Comparison of ENCODE assay signal across 16 cellular contexts in the genomic region with DNA sequence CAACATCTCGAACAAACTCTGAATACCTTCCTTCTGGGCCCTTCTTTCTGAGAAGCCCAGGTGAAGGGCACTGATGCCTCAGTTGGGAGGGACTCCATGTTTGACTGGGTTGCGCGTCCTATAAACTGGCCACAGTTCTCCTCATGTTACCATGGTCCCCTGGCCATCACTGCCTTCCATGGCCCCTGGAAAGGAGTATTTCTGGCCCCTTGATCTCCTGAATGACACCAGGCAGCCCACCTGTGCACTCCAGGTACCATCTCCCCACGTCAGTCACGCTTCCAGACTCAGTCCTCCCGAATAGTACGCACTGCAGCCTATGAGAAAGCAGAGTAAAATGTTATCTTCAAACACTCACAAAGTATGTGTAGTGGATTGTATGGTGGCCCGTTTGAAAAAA.
A peak's percentile ranks its signal among the peaks of the same experiment; 100 is the strongest.
DNase-seq lines count a peak whose midpoint lies in the region; ATAC-seq and TF ChIP-seq lines count a peak whose summit lies in the region.
"Had no signal": no experiment of that assay in that cellular context is flagged by ENCODE, and none has a peak within 500 bp of the region (broad histone marks: within the 10 kb centered on the region; RNA-seq: fewer than 3 reads in every experiment).

No MANE protein-coding gene starts in this region.

- H3K36me3 Mint-ChIP-seq in type B pancreatic cell = peaks cover 8% of the 10 kb centered on the region
- H3K36me3 Mint-ChIP-seq: CD4-positive, CD25-positive, alpha-beta regulatory T cell had no signal

- H3K9me3 Mint-ChIP-seq in type B pancreatic cell = peaks cover 10% of the 10 kb centered on the region
- H3K9me3 Mint-ChIP-seq: T-helper 1 cell treated with Interleukin-12 subunit alpha and Interleukin-12 subunit beta and Interleukin-4 antibody, amounts not matched to agents 30 μg/mL and 1 μg/mL, for 36 hours had no signal

- H3K9ac ChIP-seq in fibroblast of lung (ENCODE audit: insufficient read depth, low read length) = peak overlapping the region; percentile 51

- 94 to 96% (median 95%) methylated on average over 8 of the region's 8 CpGs for WGBS in psoas muscle, 3 donors

- H3K4me1 Mint-ChIP-seq in type B pancreatic cell (ENCODE audit: unreplicated experiment) = peaks cover 16% of the 10 kb centered on the region
- H3K4me1 Mint-ChIP-seq: CD4-positive, CD25-positive, alpha-beta regulatory T cell had no signal

- H3K4me3 ChIP-seq in ascending aorta (no peak overlapping the region), fibroblast of lung (replicated peaks in 1 of 4; ENCODE audit: control extremely low read depth in 1 of 4, insufficient read depth in 1 of 4, low read depth in 3 of 4, low read length in 4 of 4) (no peak overlapping the region), psoas muscle (no peak overlapping the region)

- TF ChIP-seq CTCF in ascending aorta (IDR thresholded peaks at IDR 0.05) = no peak
- TF ChIP-seq CTCF in fibroblast of lung (conservative IDR thresholded peaks at IDR 0.05 in 1 of 2, IDR thresholded peaks at IDR 0.05 in 1 of 2; ENCODE audit: low read depth in 1 of 2, low read length in 2 of 2) = no peak
- no peak for TF ChIP-seq CTCF in psoas muscle (IDR thresholded peaks at IDR 0.05)
- TF ChIP-seq CTCF in type B pancreatic cell (conservative IDR thresholded peaks at IDR 0.05) = no peak

- no peak for ATAC-seq in psoas muscle

- no peak overlapping the region for H3K4me3 Mint-ChIP-seq in type B pancreatic cell
- H3K4me3 Mint-ChIP-seq: CD4-positive, CD25-positive, alpha-beta regulatory T cell; nephron progenitor cell; T-helper 1 cell treated with Interleukin-12 subunit alpha and Interleukin-12 subunit beta and Interleukin-4 antibody, amounts not matched to agents 30 μg/mL and 1 μg/mL, for 36 hours had no signal

- no peak overlapping the region for H2AFZ ChIP-seq in fibroblast of lung (ENCODE audit: low read length)

- H3K4me2 ChIP-seq in fibroblast of lung (ENCODE audit: extremely low read depth, insufficient read depth, low read length) = peak overlapping the region; percentile 72

- H3K36me3 ChIP-seq in ascending aorta = no peaks in the 10 kb centered on the region
- no peaks in the 10 kb centered on the region for H3K36me3 ChIP-seq in fibroblast of lung (ENCODE audit: control insufficient read depth, insufficient read depth, low read length)
- no peaks in the 10 kb centered on the region for H3K36me3 ChIP-seq in psoas muscle (ENCODE audit: insufficient read depth in 1 of 2, low read depth in 1 of 2)

- no peaks in the 10 kb centered on the region for H3K79me2 ChIP-seq in fibroblast of lung (ENCODE audit: control insufficient read depth, insufficient read depth, low read length)

- DNase-seq in ascending aorta (ENCODE audit: low spot score in 2 of 2) (peak; percentile 5 to 49), fibroblast of lung (ENCODE audit: low read depth in 2 of 2) (no peak), psoas muscle (no peak), type B pancreatic cell (ENCODE audit: extremely low spot score, unreplicated experiment) (peak; percentile 16), hypothalamus (lab: John Stamatoyannopoulos, UW) (no peak)
- DNase-seq in activated T-cell treated with anti-CD3 and anti-CD28 coated beads, Interleukin-2, amount 50 U/mL, for 1 hour = no peak
- DNase-seq in stimulated activated CD8-positive, alpha-beta memory T cell treated with anti-CD3 and anti-CD28 coated beads, Interleukin-4, amount 100 ng/mL, for 48 hours = no peak
- DNase-seq: activated effector memory CD4-positive, alpha-beta T cell treated with anti-CD3 and anti-CD28 coated beads, Interleukin-2, amount 50 U/mL, for 16 hours; CD4-positive, CD25-positive, alpha-beta regulatory T cell; DND-41; Karpas-422; NCI-H1417; NCI-H2171; NCI-H82; nephron progenitor cell had no signal

- intact Hi-C loops in ascending aorta (cut with DNase I) (loop anchor here (2.0 to 5.0 kb wide), 5 partner anchors 75 to 189 kb away; a partner anchor contains a TSS), psoas muscle (cut with DNase I) (no loop called here)

- H3K27ac ChIP-seq in ascending aorta = peak overlapping the region; percentile 79 to 85
- peak overlapping the region; percentile 88 for H3K27ac ChIP-seq in fibroblast of lung (ENCODE audit: insufficient read depth, low read length)
- peak overlapping the region; percentile 62 for H3K27ac ChIP-seq in psoas muscle

- H3K27me3 ChIP-seq in ascending aorta (no peaks in the 10 kb centered on the region), fibroblast of lung (ENCODE audit: control insufficient read depth, insufficient read depth, low read length) (no peaks in the 10 kb centered on the region), psoas muscle (ENCODE audit: insufficient read depth in 3 of 3, low read length in 2 of 3) (peaks cover 0 to 4% (median 0%) of the 10 kb centered on the region in 3 donors)

- H3K4me1 ChIP-seq in ascending aorta (peaks cover 10 to 32% of the 10 kb centered on the region in 2 donors), fibroblast of lung (ENCODE audit: control insufficient read depth, extremely low read depth, insufficient read depth, low read length) (peaks cover 4% of the 10 kb centered on the region), psoas muscle (no peaks in the 10 kb centered on the region)

- H3K27ac Mint-ChIP-seq in type B pancreatic cell = no peak overlapping the region
- H3K27ac Mint-ChIP-seq: CD4-positive, CD25-positive, alpha-beta regulatory T cell; nephron progenitor cell; T-helper 1 cell treated with Interleukin-12 subunit alpha and Interleukin-12 subunit beta and Interleukin-4 antibody, amounts not matched to agents 30 μg/mL and 1 μg/mL, for 36 hours had no signal

- H3K27me3 Mint-ChIP-seq in type B pancreatic cell = no peaks in the 10 kb centered on the region

- H4K20me1 ChIP-seq in fibroblast of lung (ENCODE audit: control insufficient read depth, extremely low read depth, insufficient read depth, low read length) = no peaks in the 10 kb centered on the region

- H3K9me3 ChIP-seq in ascending aorta = no peaks in the 10 kb centered on the region
- H3K9me3 ChIP-seq in fibroblast of lung (ENCODE audit: control insufficient read depth, insufficient read depth, low read depth, low read length) = no peaks in the 10 kb centered on the region
- H3K9me3 ChIP-seq in psoas muscle = peaks cover 11% of the 10 kb centered on the region

Comparison
In these comparisons a context has a peak if more than half of its experiments do, and no peak if none do; other contexts are left out.
1. DNase-seq: peak in ascending aorta (2 of 2) and type B pancreatic cell (single experiment); none in fibroblast of lung (0 of 2), psoas muscle (0 of 2), activated T-cell treated with anti-CD3 and anti-CD28 coated beads, Interleukin-2, amount 50 U/mL, for 1 hour (single experiment), stimulated activated CD8-positive, alpha-beta memory T cell treated with anti-CD3 and anti-CD28 coated beads, Interleukin-4, amount 100 ng/mL, for 48 hours (single experiment) and hypothalamus (0 of 51).
2. Peak in every context shown above with its lines, with median percentiles within 50 percentile points of each other: H3K27ac ChIP-seq.